ENCODE assay signal across 8 cellular contexts in genomic region chr4:88284378-88285234, GRCh38. TPM values are rescaled to one million over a fixed set of nuclear protein-coding genes. Genes with fewer than 3 reads are reported as not detected.
A peak's percentile ranks its signal among the peaks of the same experiment; 100 is the strongest.
DNase-seq lines count a peak whose midpoint lies in the region; ATAC-seq, FAIRE-seq and TF ChIP-seq lines count a peak whose summit lies in the region.

Gene PPM1K, minus strand, starts transcription at chr4:88284561. Its CDS starts 5,978 bp downstream, at chr4:88278583.

- peak; percentile 70 for FAIRE-seq in colon (lab: Jason Lieb, UNC)

- 0 out of 2 replicates have a peak, but pooled peaks cover under 1% of the 10 kb centered on the region for H3K27me3 ChIP-seq in BJ (ENCODE audit: control insufficient read depth, insufficient read depth, low read length)

- CTCF ChIA-PET in BJ (lab: Yijun Ruan, JAX) = interaction anchor here (0.9 to 1.9 kb wide), 8 partner anchors 9 to 231 kb away, joined by 3 to 5 read pairs (median 4); partner anchors contain the start of gene HERC5

- peak within 1 kb of the TSS; percentile 86 for H3K4me3 ChIP-seq in BJ (ENCODE audit: low read depth, low read length)

- ATAC-seq in HG03460 (IDR thresholded peaks at IDR 0.05; ENCODE audit: unreplicated experiment) = peak; percentile 77

- H3K36me3 ChIP-seq in BJ (ENCODE audit: control insufficient read depth, insufficient read depth, low read length) = no peaks in the 10 kb centered on the region

- POLR2A ChIA-PET in BJ (lab: Charles Lee) = no interaction called here

- TF ChIP-seq CTCF in BJ (IDR thresholded peaks at IDR 0.05; ENCODE audit: insufficient read depth, low read depth, low read length) = peak; percentile 28; the same call in 1 of the 2 replicates

- peak; percentile 91 for DNase-seq in BJ (ENCODE audit: low read depth)
- DNase-seq in GM19240 (ENCODE audit: insufficient read length, low spot score) = peak; percentile 71
- peak; percentile 92 to 96 for DNase-seq in NCI-H526 (lab: John Stamatoyannopoulos, UW)
- DNase-seq in activated CD4-positive, alpha-beta T cell treated with anti-CD3 and anti-CD28 coated beads for 48 hours = peak; percentile 99
- peak; percentile 99 for DNase-seq in kidney tubule cell (ENCODE audit: low spot score)
- peak; percentile 95 to 99 (median 98) for DNase-seq in stimulated activated CD4-positive, alpha-beta T cell treated with anti-CD3 and anti-CD28 coated beads, Interleukin-1b, Interleukin-23, amount 100 ng/mL, for 24 hours (ENCODE audit: low read depth in 4 of 4, low spot score in 1 of 4)

RNA-seq across cellular contexts. Expression of gene PPM1K, which starts in this region (rescaled TPM):
- 9.0 and 9.7 TPM in 2 replicates for polyA plus RNA-seq in BJ (2011; rRNA removed)
- 11.8 and 21.3 TPM in 2 replicates for polyA minus RNA-seq in BJ (2011; rRNA and poly(A)+ RNA removed)

Comparison
In these comparisons a context has a peak if more than half of its experiments do, and no peak if none do; other contexts are left out.
1. Peak in every context shown above with its lines: DNase-seq, ATAC-seq and H3K4me3 ChIP-seq.